ENCODE assay signal across 24 cellular contexts in the genomic region with DNA sequence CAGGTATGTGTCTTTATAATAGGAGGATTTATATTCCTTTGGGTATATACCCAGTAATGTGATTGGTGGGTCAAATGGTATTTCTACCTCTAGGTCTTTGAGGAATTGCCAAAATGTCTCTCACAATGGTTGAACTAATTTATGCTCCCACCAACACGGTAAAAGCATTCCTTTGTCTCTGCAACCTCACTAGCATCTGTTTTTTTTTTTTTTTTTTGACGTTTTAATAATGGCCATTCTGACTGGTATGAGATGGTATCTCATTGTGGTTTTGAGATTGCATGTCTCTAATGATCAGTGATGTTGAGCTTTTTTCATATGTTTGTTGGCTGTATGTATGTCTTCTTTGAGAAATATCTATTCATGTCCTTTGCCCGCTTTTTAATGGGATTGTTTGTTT.
"Had no signal": no experiment of that assay in that cellular context is flagged by ENCODE, and none has a peak within 500 bp of the region (broad histone marks: within the 10 kb centered on the region; RNA-seq: fewer than 3 reads in every experiment).

No MANE protein-coding gene starts in this region.

- H3K36me3 ChIP-seq: colonic mucosa, esophagus muscularis mucosa, esophagus squamous epithelium, gastrocnemius medialis, gastroesophageal sphincter, heart left ventricle, heart right ventricle had no signal

- H3K4me3 ChIP-seq: colonic mucosa, coronary artery, dorsolateral prefrontal cortex, esophagus muscularis mucosa, esophagus squamous epithelium, gastrocnemius medialis, gastroesophageal sphincter, heart left ventricle, heart right ventricle had no signal

- DNase-seq: colonic mucosa; cortex of kidney; dermis blood vessel endothelial cell; dorsolateral prefrontal cortex; effector CD4-positive, alpha-beta T cell; effector CD8-positive, alpha-beta T cell; effector memory CD4-positive, alpha-beta T cell; effector memory CD8-positive, alpha-beta T cell; endodermal cell; erythroblast; esophagus squamous epithelium; foreskin fibroblast; foreskin keratinocyte; foreskin melanocyte; gastrocnemius medialis; glutamatergic neuron; head of caudate nucleus; heart left ventricle; heart right ventricle had no signal

- H3K27ac ChIP-seq: colonic mucosa, coronary artery, dorsolateral prefrontal cortex, epithelial cell of prostate, esophagus muscularis mucosa, esophagus squamous epithelium, foreskin keratinocyte, gastrocnemius medialis, gastroesophageal sphincter, heart left ventricle, heart right ventricle had no signal

- ATAC-seq: effector memory CD8-positive, alpha-beta T cell; esophagus mucosa; foreskin keratinocyte; gastrocnemius medialis; gastroesophageal sphincter; heart left ventricle; heart right ventricle had no signal

- H3K9me3 ChIP-seq: colonic mucosa, esophagus squamous epithelium, gastrocnemius medialis had no signal

- H3K4me1 ChIP-seq: colonic mucosa, esophagus muscularis mucosa, esophagus squamous epithelium, foreskin keratinocyte, gastrocnemius medialis, gastroesophageal sphincter, heart left ventricle, heart right ventricle had no signal

- H3K27me3 ChIP-seq: colonic mucosa, dorsolateral prefrontal cortex, esophagus muscularis mucosa, esophagus squamous epithelium, foreskin keratinocyte, gastrocnemius medialis, gastroesophageal sphincter, heart left ventricle, heart right ventricle had no signal
